7 cellular contexts compared by ENCODE assay signal in genomic region chr12:26017484-26018211, GRCh38. TPM values are rescaled to one million over a fixed set of nuclear protein-coding genes. Genes with fewer than 3 reads are reported as not detected.
A peak's percentile ranks its signal among the peaks of the same experiment; 100 is the strongest.
DNase-seq lines count a peak whose midpoint lies in the region; ATAC-seq, FAIRE-seq and TF ChIP-seq lines count a peak whose summit lies in the region.

No MANE protein-coding gene starts in this region.

- H3K27ac ChIP-seq in kidney (ENCODE audit: low read depth in 2 of 2, low read length in 2 of 2): no peak overlapping the region

- no peaks in the 10 kb centered on the region; the same call in 1 of the 2 replicates for H3K27me3 ChIP-seq in GM06990 (replicated peaks; ENCODE audit: control insufficient read depth, insufficient read depth, low read length)
- H3K27me3 ChIP-seq in MG63: no peaks in the 10 kb centered on the region

- TF ChIP-seq EP300 in Ishikawa (IDR thresholded peaks at IDR 0.05; ENCODE audit: borderline replicate concordance): no peak

- H3K9me3 ChIP-seq in kidney (ENCODE audit: control insufficient read depth in 1 of 2, low read length in 2 of 2) (no peaks in the 10 kb centered on the region), MG63 (no peaks in the 10 kb centered on the region; the same call in 1 of the 2 replicates)

- TF ChIP-seq RAD21 in Ishikawa (IDR thresholded peaks at IDR 0.05; ENCODE audit: low read depth): peak; percentile 81

- intact Hi-C loops in kidney (cut with DNase I): loop anchor here (10.0 kb wide), 1 partner anchor 53 kb away; no protein-coding TSS in a partner anchor

- H3K9ac ChIP-seq in kidney (ENCODE audit: low read length in 2 of 2): no peak overlapping the region

- H3K4me3 ChIP-seq in GM06990 (replicated peaks; ENCODE audit: low read depth, low read length): no peak overlapping the region
- H3K4me3 ChIP-seq in astrocyte of the cerebellum (ENCODE audit: low read depth, low read length): no peak overlapping the region
- H3K4me3 ChIP-seq in kidney (ENCODE audit: low read length in 2 of 2): peak overlapping the region; percentile 13 to 26
- H3K4me3 ChIP-seq in MG63: no peak overlapping the region

- peak; percentile 71 for TF ChIP-seq CTCF in GM06990 (IDR thresholded peaks at IDR 0.05; ENCODE audit: insufficient read depth, low read length, poor library complexity, severe bottlenecking)
- peak; percentile 53 for TF ChIP-seq CTCF in astrocyte of the cerebellum (IDR thresholded peaks at IDR 0.05; ENCODE audit: low read depth, low read length, missing control alignments)
- TF ChIP-seq CTCF in kidney (IDR thresholded peaks at IDR 0.05; ENCODE audit: borderline replicate concordance, extremely low read depth, insufficient read depth): peak; percentile 45

- no peak for FAIRE-seq in kidney (lab: Jason Lieb, UNC)

- in situ Hi-C loops in astrocyte of the cerebellum (cut with HindIII; ENCODE audit: low sequenced_read_pairs): no loop called here

- H3K4me1 ChIP-seq in kidney (ENCODE audit: control insufficient read depth in 1 of 2, insufficient read depth in 1 of 2, low read depth in 1 of 2, low read length in 2 of 2): peaks cover 3 to 5% of the 10 kb centered on the region in 2 donors

- ATAC-seq in GM21786 (IDR thresholded peaks at IDR 0.05; ENCODE audit: unreplicated experiment): no peak

- DNase-seq in GM06990 (ENCODE audit: extremely low read depth, insufficient read length) (peak; percentile 10), astrocyte of the cerebellum (ENCODE audit: low read depth) (no peak), kidney (no peak), MG63 (no peak), kidney glomerular epithelial cell (lab: John Stamatoyannopoulos, UW) (no peak)

- H3K36me3 ChIP-seq in GM06990 (ENCODE audit: control insufficient read depth, insufficient read depth, low read length) (no peaks in the 10 kb centered on the region), kidney (ENCODE audit: control insufficient read depth in 1 of 2, insufficient read depth in 2 of 2, low read length in 2 of 2) (no peaks in the 10 kb centered on the region), MG63 (no peaks in the 10 kb centered on the region)

TF ChIP-seq in Ishikawa, 13 proteins besides CTCF, POLR2A, EP300 and RAD21:
- TF ChIP-seq FOXM1 (IDR thresholded peaks at IDR 0.05; ENCODE audit: borderline replicate concordance, low read depth) (no peak), YY1 (IDR thresholded peaks at IDR 0.05; ENCODE audit: low read depth) (no peak), EGR1 (IDR thresholded peaks at IDR 0.05) (no peak), TAF1 (IDR thresholded peaks at IDR 0.05; ENCODE audit: low read depth) (no peak), MAX (IDR thresholded peaks at IDR 0.05) (no peak), TCF12 (IDR thresholded peaks at IDR 0.05; ENCODE audit: low read depth) (no peak), TEAD4 (IDR thresholded peaks at IDR 0.05) (no peak), ZBTB7A (IDR thresholded peaks at IDR 0.05; ENCODE audit: low read depth) (no peak), USF1 (IDR thresholded peaks at IDR 0.05) (no peak), CREB1 (IDR thresholded peaks at IDR 0.05; ENCODE audit: low read depth) (no peak), NFIC (IDR thresholded peaks at IDR 0.05) (no peak), CEBPB (IDR thresholded peaks at IDR 0.05) (no peak), REST (IDR thresholded peaks at IDR 0.05; ENCODE audit: low read depth) (no peak)
TF ChIP-seq in Ishikawa: peak in this region for 0.

RNA-seq across cellular contexts. Expression of gene RASSF8, which starts 59.2 kb away (rescaled TPM):
- 52.8 TPM for total RNA-seq in kidney
- polyA plus RNA-seq in kidney (ENCODE audit: insufficient read depth, low read depth, low replicate concordance): 12.0 TPM
- 7.3 and 40.9 TPM in 2 replicates for total RNA-seq in MG63 (2014; rRNA removed; shearing (Covaris generic); ENCODE audit: low replicate concordance)

Comparison
In these comparisons a context has a peak if more than half of its experiments do, and no peak if none do; other contexts are left out.
1. H3K4me3 ChIP-seq: peak in kidney (2 of 2); none in GM06990 (single experiment), astrocyte of the cerebellum (single experiment) and MG63 (single experiment).
2. Peak in every context shown above with its lines, with median percentiles within 50 percentile points of each other: CTCF ChIP-seq.